ENCODE assay signal across 9 cellular contexts in the genomic region with DNA sequence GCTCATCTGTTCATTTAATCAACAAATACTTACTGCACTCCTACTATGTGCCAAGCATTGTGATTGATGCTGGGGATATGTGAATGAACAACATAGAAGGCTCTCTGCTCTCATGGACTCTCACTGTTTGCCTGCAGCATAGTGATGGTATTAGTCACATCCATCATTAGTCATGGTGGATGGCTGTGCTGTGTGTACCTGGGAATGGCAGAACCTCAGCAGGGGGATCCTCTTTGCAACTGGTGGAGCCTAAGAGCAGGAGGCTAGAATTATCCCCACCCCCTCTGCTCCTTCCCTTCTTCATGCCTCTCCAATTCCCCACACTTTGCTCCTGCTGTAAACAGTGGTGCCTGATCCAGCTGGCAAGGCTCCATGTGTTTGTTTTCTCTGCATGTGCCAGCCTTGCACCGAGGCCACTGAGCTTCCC. TPM values are rescaled to one million over a fixed set of nuclear protein-coding genes. Genes with fewer than 3 reads are reported as not detected.
DNase-seq lines count a peak whose midpoint lies in the region; ATAC-seq, FAIRE-seq and TF ChIP-seq lines count a peak whose summit lies in the region.
"Had no signal": no experiment of that assay in that cellular context is flagged by ENCODE, and none has a peak within 500 bp of the region (broad histone marks: within the 10 kb centered on the region; RNA-seq: fewer than 3 reads in every experiment).

No MANE protein-coding gene starts in this region.

- H3K9me3 ChIP-seq in transverse colon = no peaks in the 10 kb centered on the region

- peak; percentile 92 for DNase-seq in EL
- DNase-seq in NCI-H2107 (lab: John Stamatoyannopoulos, UW) = peak; percentile 52
- peak; percentile 44 to 88 for DNase-seq in cardiac fibroblast (ENCODE audit: low read depth in 2 of 2)
- DNase-seq in non-pigmented ciliary epithelial cell (ENCODE audit: low read depth) = peak; percentile 80
- DNase-seq in transverse colon = no peak
- DNase-seq in mesenteric fat pad (ENCODE audit: low spot score) = no peak
- no peak for DNase-seq in D721Med (ENCODE audit: insufficient read length, low spot score)

- in situ Hi-C loops in transverse colon (cut with MboI; ENCODE audit: low pct_ligation_motif_present in 1 of 4, low pct_unique_long_range_greater_than_20kb in 1 of 4, low sequenced_read_pairs in 3 of 4) = no loop called here

- H3K27me3 ChIP-seq in transverse colon = no peaks in the 10 kb centered on the region

- intact Hi-C loops in transverse colon (cut with DNase I; ENCODE audit: low total_unique reads) = no loop called here

- peak overlapping the region in 2 of 4 donors; percentile 21 to 52 for H3K27ac ChIP-seq in transverse colon

- no peak for ATAC-seq in HG03097 (IDR thresholded peaks at IDR 0.05; ENCODE audit: low FRiP score, unreplicated experiment)
- ATAC-seq: sciatic nerve had no signal

- no peak for FAIRE-seq in D721Med (lab: Jason Lieb, UNC)

- no peak overlapping the region for H3K4me3 ChIP-seq in cardiac fibroblast (replicated peaks in 1 of 2; ENCODE audit: low read depth in 2 of 2, low read length in 2 of 2)
- no peak overlapping the region for H3K4me3 ChIP-seq in transverse colon

- TF ChIP-seq CTCF in cardiac fibroblast (IDR thresholded peaks at IDR 0.05; ENCODE audit: low read depth, low read length) (no peak), transverse colon (IDR thresholded peaks at IDR 0.05) (no peak), D721Med (IDR thresholded peaks at IDR 0.05; ENCODE audit: insufficient read depth, missing control alignments) (no peak)

- TF ChIP-seq EP300 in transverse colon (IDR thresholded peaks at IDR 0.05; ENCODE audit: low read depth) = no peak

- WGBS in transverse colon (ENCODE audit: low coverage in 1 of 2), 2 donors = 7% methylated on average over 1 of the region's 1 CpG; no CpG with 5 or more reads in 1 of the 2 donors

- no peak for TF ChIP-seq POLR2A in transverse colon (IDR thresholded peaks at IDR 0.05)

- peaks cover 13 to 30% (median 22%) of the 10 kb centered on the region in 4 donors for H3K4me1 ChIP-seq in transverse colon

- no peaks in the 10 kb centered on the region for H3K36me3 ChIP-seq in transverse colon

RNA-seq across cellular contexts. Expression of a gene that starts 20.5 kb away (rescaled TPM):
- total RNA-seq in transverse colon = 10 to 100 TPM; 15.2 to 77.4 (median 45.4) TPM
- total RNA-seq in mesenteric fat pad = 37.3 TPM

Comparison
In these comparisons a context has a peak if more than half of its experiments do, and no peak if none do; other contexts are left out.
1. DNase-seq: peak in EL (single experiment), NCI-H2107 (single experiment), cardiac fibroblast (2 of 2) and non-pigmented ciliary epithelial cell (single experiment); none in transverse colon (single experiment), mesenteric fat pad (single experiment) and D721Med (single experiment).